Comparison of ENCODE assay signal across 8 cellular contexts in genomic region chr6:41682966-41683459, GRCh38. TPM values are rescaled to one million over a fixed set of nuclear protein-coding genes. Genes with fewer than 3 reads are reported as not detected.
DNase-seq lines count a peak whose midpoint lies in the region; ATAC-seq and TF ChIP-seq lines count a peak whose summit lies in the region.

No MANE protein-coding gene starts in this region.

- no peak for TF ChIP-seq POLR2A in gastrocnemius medialis (IDR thresholded peaks at IDR 0.05)

- peak overlapping the region; percentile 86 for H3K27ac ChIP-seq in left ventricle myocardium inferior (replicated peaks)
- peak overlapping the region; percentile 52 to 67 (median 58) for H3K27ac ChIP-seq in gastrocnemius medialis

- H3K36me3 ChIP-seq in left ventricle myocardium inferior (peaks cover 39% of the 10 kb centered on the region), gastrocnemius medialis (peaks cover 0 to 35% of the 10 kb centered on the region in 2 donors)

- no peak overlapping the region for H3K27ac Mint-ChIP-seq in WTC11
- no peak overlapping the region for H3K27ac Mint-ChIP-seq in osteocyte (ENCODE audit: unreplicated experiment)

- no peaks in the 10 kb centered on the region for H3K9me3 ChIP-seq in left ventricle myocardium inferior (replicated peaks)
- no peaks in the 10 kb centered on the region for H3K9me3 ChIP-seq in gastrocnemius medialis

- POLR2A ChIA-PET in WTC11 (lab: Charles Lee) = no interaction called here

- no peak for TF ChIP-seq CTCF in WTC11 (IDR thresholded peaks at IDR 0.05)
- no peak for TF ChIP-seq CTCF in left ventricle myocardium inferior (IDR thresholded peaks at IDR 0.05; ENCODE audit: borderline replicate concordance)
- TF ChIP-seq CTCF in gastrocnemius medialis (IDR thresholded peaks at IDR 0.05 in 4 of 5, conservative IDR thresholded peaks at IDR 0.05 in 1 of 5) = no peak
- TF ChIP-seq CTCF in osteocyte (IDR thresholded peaks at IDR 0.05) = no peak

- peak overlapping the region; percentile 54 for H3K4me3 Mint-ChIP-seq in WTC11
- no peak overlapping the region for H3K4me3 Mint-ChIP-seq in osteocyte (ENCODE audit: unreplicated experiment)

- CTCF ChIA-PET in WTC11 (lab: Charles Lee) = interaction anchor here (0.6 to 6.6 kb wide), 48 partner anchors 8 to 378 kb away, joined by 3 to 152 read pairs (median 4); partner anchors contain the start of genes MDFI and TOMM6

- H3K27me3 ChIP-seq in left ventricle myocardium inferior (ENCODE audit: low read depth) (no peaks in the 10 kb centered on the region), gastrocnemius medialis (no peaks in the 10 kb centered on the region)

- in situ Hi-C loops in gastrocnemius medialis (cut with MboI; ENCODE audit: low sequenced_read_pairs in 4 of 4) = loop anchor here in 3 of 4 donors (5.0 kb wide), 1 partner anchor 81 kb away; no protein-coding TSS in a partner anchor

- H3K27me3 Mint-ChIP-seq in WTC11 (ENCODE audit: low read depth) = peaks cover 9% of the 10 kb centered on the region
- H3K27me3 Mint-ChIP-seq in osteocyte (ENCODE audit: unreplicated experiment) = no peaks in the 10 kb centered on the region

- H3K36me3 Mint-ChIP-seq in WTC11 = no peaks in the 10 kb centered on the region
- H3K36me3 Mint-ChIP-seq in osteocyte (ENCODE audit: unreplicated experiment) = no peaks in the 10 kb centered on the region

- H3K9me3 Mint-ChIP-seq in WTC11 (no peaks in the 10 kb centered on the region), osteocyte (ENCODE audit: unreplicated experiment) (no peaks in the 10 kb centered on the region)

- H3K4me1 Mint-ChIP-seq in WTC11 = peaks cover 47% of the 10 kb centered on the region
- peaks cover 16% of the 10 kb centered on the region for H3K4me1 Mint-ChIP-seq in osteocyte (ENCODE audit: unreplicated experiment)

- peak overlapping the region; percentile 67 for H3K4me3 ChIP-seq in left ventricle myocardium inferior
- peak overlapping the region; percentile 40 to 61 (median 50) for H3K4me3 ChIP-seq in gastrocnemius medialis

- DNase-seq in WTC11 (ENCODE audit: low spot score) (no peak), left ventricle myocardium inferior (peak; percentile 31), gastrocnemius medialis (no peak), osteocyte (ENCODE audit: extremely low spot score, unreplicated experiment) (no peak), HT-29 (ENCODE audit: low spot score) (no peak), GF-D8 (lab: John Stamatoyannopoulos, UW) (no peak)

- H3K4me1 ChIP-seq in left ventricle myocardium inferior (peaks cover 28% of the 10 kb centered on the region), gastrocnemius medialis (peaks cover 10 to 13% of the 10 kb centered on the region in 2 donors)

- intact Hi-C loops in left ventricle myocardium inferior (cut with micrococcal nuclease) (loop anchor here (2.0 to 10.0 kb wide), 3 partner anchors 80 to 316 kb away; no protein-coding TSS in a partner anchor), gastrocnemius medialis (cut with DNase I; ENCODE audit: low total_unique reads) (loop anchor here (1.0 to 5.0 kb wide), 5 partner anchors 80 to 314 kb away; partner anchors contain the start of genes FOXP4 and FRS3)

- peak; percentile 21 for ATAC-seq in GM21717 (IDR thresholded peaks at IDR 0.05; ENCODE audit: unreplicated experiment)
- no peak for ATAC-seq in WTC11
- peak in 1 of 2 donors; percentile 13 for ATAC-seq in gastrocnemius medialis
- no peak for ATAC-seq in GM19397 (IDR thresholded peaks at IDR 0.05; ENCODE audit: unreplicated experiment)

TF ChIP-seq in WTC11, 78 proteins besides CTCF, POLR2A, EP300 and RAD21:
- TF ChIP-seq MLX (CRISPR knock-in tag; IDR thresholded peaks at IDR 0.05) (no peak), TCF7 (CRISPR knock-in tag; IDR thresholded peaks at IDR 0.05; ENCODE audit: low read depth) (no peak), GRHL2 (CRISPR knock-in tag; IDR thresholded peaks at IDR 0.05; ENCODE audit: insufficient replicate concordance, severe bottlenecking) (no peak), SMAD3 (CRISPR knock-in tag; IDR thresholded peaks at IDR 0.05; ENCODE audit: borderline replicate concordance) (no peak), ZNF416 (CRISPR knock-in tag; IDR thresholded peaks at IDR 0.05) (no peak), NFATC4 (CRISPR knock-in tag; IDR thresholded peaks at IDR 0.05) (no peak), NR2C2 (CRISPR knock-in tag; IDR thresholded peaks at IDR 0.05) (no peak), NFYB (CRISPR knock-in tag; conservative IDR thresholded peaks at IDR 0.05; ENCODE audit: low read depth) (no peak), ATF1 (CRISPR knock-in tag; IDR thresholded peaks at IDR 0.05) (no peak), IRF2 (CRISPR knock-in tag; IDR thresholded peaks at IDR 0.05; ENCODE audit: borderline replicate concordance, low read depth) (no peak), SOX15 (CRISPR knock-in tag; IDR thresholded peaks at IDR 0.05) (no peak), E2F4 (CRISPR knock-in tag; IDR thresholded peaks at IDR 0.05; ENCODE audit: borderline replicate concordance, low read depth) (no peak), TEAD1 (CRISPR knock-in tag; IDR thresholded peaks at IDR 0.05) (no peak), HMGXB4 (CRISPR knock-in tag; IDR thresholded peaks at IDR 0.05) (no peak), GTF2I (CRISPR knock-in tag; conservative IDR thresholded peaks at IDR 0.05) (no peak), RELA (CRISPR knock-in tag; IDR thresholded peaks at IDR 0.05; ENCODE audit: borderline replicate concordance) (no peak), USF2 (CRISPR knock-in tag; IDR thresholded peaks at IDR 0.05) (no peak), ATF2 (CRISPR knock-in tag; IDR thresholded peaks at IDR 0.05; ENCODE audit: borderline replicate concordance, low read depth) (no peak), ETV6 (CRISPR knock-in tag; IDR thresholded peaks at IDR 0.05) (no peak)

RNA-seq across cellular contexts. Expression of gene MDFI, which starts 44.7 kb away (rescaled TPM):
- total RNA-seq in WTC11 (2021) (63.2 to 86.2 TPM (median 74.6 TPM) in 3 replicates), left ventricle myocardium inferior (0.77 TPM), gastrocnemius medialis (1 to 10 TPM in 1 of 4 donors, under 1 TPM in 1, not detected in 2; 0.26 to 1.1 TPM), osteocyte (74.1 and 75.9 TPM in 2 replicates)
- 0.36 and 1.5 TPM in 2 replicates for total RNA-seq in HT-29 (2014; rRNA removed; shearing (Covaris generic))

RNA-seq across cellular contexts. Expression of gene TFEB, which starts 52.4 kb away (rescaled TPM):
- total RNA-seq in WTC11 (2021) (3.1 to 3.9 TPM (median 3.3 TPM) in 3 replicates), left ventricle myocardium inferior (39.9 TPM), gastrocnemius medialis (100 to 1,000 TPM in 2 of 4 donors, 10 to 100 TPM in 2; 82.8 to 121 (median 93.3) TPM), osteocyte (8.9 and 11.1 TPM in 2 replicates)
- total RNA-seq in HT-29 (2014; rRNA removed; shearing (Covaris generic)) = 24.0 and 24.1 TPM in 2 replicates

Comparison
In these comparisons a context has a peak if more than half of its experiments do, and no peak if none do; other contexts are left out.
1. RNA of gene MDFI, which starts 44.7 kb away (total RNA-seq): 63.2 to 86.2 TPM in WTC11 and 74.1 to 75.9 TPM in osteocyte; 0.77 TPM in left ventricle myocardium inferior (single experiment), 0.36 to 1.5 TPM in HT-29 and 0.26 to 1.1 TPM in gastrocnemius medialis; every median in the first group is over 10 times any median in the second.